1 cellular context compared by ENCODE assay signal in the genomic region with DNA sequence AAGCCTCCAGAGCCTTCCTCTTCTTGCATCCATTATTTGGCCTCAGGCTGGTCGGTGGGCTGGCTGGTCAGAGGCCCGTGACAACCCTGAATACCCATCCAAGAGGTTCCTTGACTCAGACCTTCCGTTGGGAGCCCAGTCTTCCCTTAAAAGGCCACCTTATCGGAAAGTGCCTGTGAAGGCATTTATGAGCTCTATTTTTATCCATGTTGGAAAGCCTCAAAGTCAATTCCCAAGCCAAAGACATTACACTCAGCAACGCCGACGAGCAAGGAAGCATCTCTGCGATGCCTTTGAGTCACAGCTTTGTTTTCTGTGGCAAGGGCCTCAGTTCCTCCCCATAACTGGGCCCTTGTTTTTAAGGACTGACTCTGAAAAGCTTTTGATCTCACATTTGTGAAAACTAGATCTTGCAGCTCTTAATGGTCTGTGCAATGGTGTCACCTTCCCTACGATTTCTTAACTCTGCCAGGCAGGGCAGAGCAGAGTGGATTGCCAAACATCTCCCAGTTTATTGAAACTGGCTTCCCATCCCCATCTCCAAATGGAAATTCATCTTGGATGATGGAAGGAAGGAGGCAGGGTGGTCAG.
TF ChIP-seq lines count a peak whose summit lies in the region.

No MANE protein-coding gene starts in this region.

TF ChIP-seq in K562, 482 proteins besides CTCF, POLR2A, EP300 and RAD21:
- TF ChIP-seq CHCHD3 (CRISPR knock-in tag; IDR thresholded peaks at IDR 0.05), result no peak
- no peak for TF ChIP-seq ZNF408 (CRISPR knock-in tag; IDR thresholded peaks at IDR 0.05; ENCODE audit: low read depth)
- no peak for TF ChIP-seq ZC3H4 (CRISPR knock-in tag; IDR thresholded peaks at IDR 0.05; ENCODE audit: borderline replicate concordance)
- TF ChIP-seq, protein P1, sequence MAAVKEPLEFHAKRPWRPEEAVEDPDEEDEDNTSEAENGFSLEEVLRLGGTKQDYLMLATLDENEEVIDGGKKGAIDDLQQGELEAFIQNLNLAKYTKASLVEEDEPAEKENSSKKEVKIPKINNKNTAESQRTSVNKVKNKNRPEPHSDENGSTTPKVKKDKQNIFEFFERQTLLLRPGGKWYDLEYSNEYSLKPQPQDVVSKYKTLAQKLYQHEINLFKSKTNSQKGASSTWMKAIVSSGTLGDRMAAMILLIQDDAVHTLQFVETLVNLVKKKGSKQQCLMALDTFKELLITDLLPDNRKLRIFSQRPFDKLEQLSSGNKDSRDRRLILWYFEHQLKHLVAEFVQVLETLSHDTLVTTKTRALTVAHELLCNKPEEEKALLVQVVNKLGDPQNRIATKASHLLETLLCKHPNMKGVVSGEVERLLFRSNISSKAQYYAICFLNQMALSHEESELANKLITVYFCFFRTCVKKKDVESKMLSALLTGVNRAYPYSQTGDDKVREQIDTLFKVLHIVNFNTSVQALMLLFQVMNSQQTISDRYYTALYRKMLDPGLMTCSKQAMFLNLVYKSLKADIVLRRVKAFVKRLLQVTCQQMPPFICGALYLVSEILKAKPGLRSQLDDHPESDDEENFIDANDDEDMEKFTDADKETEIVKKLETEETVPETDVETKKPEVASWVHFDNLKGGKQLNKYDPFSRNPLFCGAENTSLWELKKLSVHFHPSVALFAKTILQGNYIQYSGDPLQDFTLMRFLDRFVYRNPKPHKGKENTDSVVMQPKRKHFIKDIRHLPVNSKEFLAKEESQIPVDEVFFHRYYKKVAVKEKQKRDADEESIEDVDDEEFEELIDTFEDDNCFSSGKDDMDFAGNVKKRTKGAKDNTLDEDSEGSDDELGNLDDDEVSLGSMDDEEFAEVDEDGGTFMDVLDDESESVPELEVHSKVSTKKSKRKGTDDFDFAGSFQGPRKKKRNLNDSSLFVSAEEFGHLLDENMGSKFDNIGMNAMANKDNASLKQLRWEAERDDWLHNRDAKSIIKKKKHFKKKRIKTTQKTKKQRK (IDR thresholded peaks at IDR 0.05; ENCODE audit: borderline replicate concordance, low read depth, low read length), result no peak
- TF ChIP-seq ZBTB9 (CRISPR knock-in tag; IDR thresholded peaks at IDR 0.05), result no peak
- no peak for TF ChIP-seq DMBX1 (CRISPR knock-in tag; IDR thresholded peaks at IDR 0.05; ENCODE audit: borderline replicate concordance)
- no peak for TF ChIP-seq NR2C1 (IDR thresholded peaks at IDR 0.05)
- TF ChIP-seq NR2C1 (tag; IDR thresholded peaks at IDR 0.05), result no peak
- no peak for TF ChIP-seq TEAD4 (IDR thresholded peaks at IDR 0.05; ENCODE audit: low read length)
- TF ChIP-seq TEAD4 (CRISPR knock-in tag; IDR thresholded peaks at IDR 0.05; ENCODE audit: borderline replicate concordance), result no peak
- TF ChIP-seq ATF1 (CRISPR knock-in tag; IDR thresholded peaks at IDR 0.05), result no peak
- TF ChIP-seq ATF1 (tag; IDR thresholded peaks at IDR 0.05), result no peak
- TF ChIP-seq NEUROD1 (IDR thresholded peaks at IDR 0.05; ENCODE audit: borderline replicate concordance, low read depth, low read length, partially characterized antibody), result no peak
- TF ChIP-seq KAT7 (CRISPR knock-in tag; IDR thresholded peaks at IDR 0.05; ENCODE audit: borderline replicate concordance), result no peak
- no peak for TF ChIP-seq ELK3 (CRISPR knock-in tag; IDR thresholded peaks at IDR 0.05)
- TF ChIP-seq, protein P2, sequence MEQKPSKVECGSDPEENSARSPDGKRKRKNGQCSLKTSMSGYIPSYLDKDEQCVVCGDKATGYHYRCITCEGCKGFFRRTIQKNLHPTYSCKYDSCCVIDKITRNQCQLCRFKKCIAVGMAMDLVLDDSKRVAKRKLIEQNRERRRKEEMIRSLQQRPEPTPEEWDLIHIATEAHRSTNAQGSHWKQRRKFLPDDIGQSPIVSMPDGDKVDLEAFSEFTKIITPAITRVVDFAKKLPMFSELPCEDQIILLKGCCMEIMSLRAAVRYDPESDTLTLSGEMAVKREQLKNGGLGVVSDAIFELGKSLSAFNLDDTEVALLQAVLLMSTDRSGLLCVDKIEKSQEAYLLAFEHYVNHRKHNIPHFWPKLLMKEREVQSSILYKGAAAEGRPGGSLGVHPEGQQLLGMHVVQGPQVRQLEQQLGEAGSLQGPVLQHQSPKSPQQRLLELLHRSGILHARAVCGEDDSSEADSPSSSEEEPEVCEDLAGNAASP (IDR thresholded peaks at IDR 0.05), result no peak
- no peak for TF ChIP-seq POLR2H (tag; IDR thresholded peaks at IDR 0.05; ENCODE audit: low read depth)
- TF ChIP-seq THRB (CRISPR knock-in tag; conservative IDR thresholded peaks at IDR 0.05), result no peak
